In genomic region chr5:154858972-154859950, GRCh38 we compare ENCODE assay signal across 7 cellular contexts. TPM values are rescaled to one million over a fixed set of nuclear protein-coding genes. Genes with fewer than 3 reads are reported as not detected.
A peak's percentile ranks its signal among the peaks of the same experiment; 100 is the strongest.
DNase-seq lines count a peak whose midpoint lies in the region; ATAC-seq lines count a peak whose summit lies in the region.

No MANE protein-coding gene starts in this region.

- H3K27me3 Mint-ChIP-seq in activated naive CD8-positive, alpha-beta T cell treated with anti-CD3 and anti-CD28 coated beads for 36 hours, result no peaks in the 10 kb centered on the region

- H3K4me1 Mint-ChIP-seq in activated naive CD8-positive, alpha-beta T cell treated with anti-CD3 and anti-CD28 coated beads for 36 hours, result peaks cover 50% of the 10 kb centered on the region

- no peaks in the 10 kb centered on the region for H3K9me3 ChIP-seq in iPS-18c (ENCODE audit: control insufficient read depth, insufficient read depth, low read length)

- peak overlapping the region; percentile 85 for H3K4me3 Mint-ChIP-seq in activated naive CD8-positive, alpha-beta T cell treated with anti-CD3 and anti-CD28 coated beads for 36 hours

- DNase-seq in M059J (ENCODE audit: low read depth), result peak; percentile 21
- no peak for DNase-seq in activated naive CD8-positive, alpha-beta T cell treated with anti-CD3 and anti-CD28 coated beads for 36 hours
- peak in 4 of 6 experiments; percentile 11 to 65 (median 34) for DNase-seq in stimulated activated naive CD4-positive, alpha-beta T cell (lab: John Stamatoyannopoulos, UW)
- DNase-seq in NCI-H226, result no peak
- no peak for DNase-seq in GM19240 (ENCODE audit: insufficient read length, low spot score)

- H3K9me3 Mint-ChIP-seq in activated naive CD8-positive, alpha-beta T cell treated with anti-CD3 and anti-CD28 coated beads for 36 hours, result no peaks in the 10 kb centered on the region

- peak overlapping the region; percentile 99 for H3K27ac Mint-ChIP-seq in activated naive CD8-positive, alpha-beta T cell treated with anti-CD3 and anti-CD28 coated beads for 36 hours

- H3K36me3 Mint-ChIP-seq in activated naive CD8-positive, alpha-beta T cell treated with anti-CD3 and anti-CD28 coated beads for 36 hours, result peaks cover 31% of the 10 kb centered on the region

- peak; percentile 10 for ATAC-seq in GM18511 (IDR thresholded peaks at IDR 0.05; ENCODE audit: unreplicated experiment)

- peak overlapping the region; percentile 87 for H3K4me3 ChIP-seq in iPS-18c (ENCODE audit: insufficient read depth, low read depth, low read length)

RNA-seq across cellular contexts. Expression of gene CNOT8, which starts 0.8 kb away (rescaled TPM):
- total RNA-seq in M059J (2014; rRNA removed; shearing (Covaris generic)), result 49.8 and 69.7 TPM in 2 replicates
- 10 to 100 TPM; 53.7 to 53.9 TPM for total RNA-seq in activated naive CD8-positive, alpha-beta T cell treated with anti-CD3 and anti-CD28 coated beads for 36 hours

RNA-seq across cellular contexts. Expression of gene FAXDC2, which starts 8.9 kb away (rescaled TPM):
- 3.4 and 5.5 TPM in 2 replicates for total RNA-seq in M059J (2014; rRNA removed; shearing (Covaris generic))
- under 1 TPM in 1 of 2 experiments, not detected in 1; 0.08 TPM for total RNA-seq in activated naive CD8-positive, alpha-beta T cell treated with anti-CD3 and anti-CD28 coated beads for 36 hours

Comparison
In these comparisons a context has a peak if more than half of its experiments do, and no peak if none do; other contexts are left out.
1. DNase-seq: peak in M059J (single experiment) and stimulated activated naive CD4-positive, alpha-beta T cell (4 of 6); none in activated naive CD8-positive, alpha-beta T cell treated with anti-CD3 and anti-CD28 coated beads for 36 hours (single experiment), NCI-H226 (single experiment) and GM19240 (single experiment).